41 cellular contexts compared by ENCODE assay signal in the genomic region with DNA sequence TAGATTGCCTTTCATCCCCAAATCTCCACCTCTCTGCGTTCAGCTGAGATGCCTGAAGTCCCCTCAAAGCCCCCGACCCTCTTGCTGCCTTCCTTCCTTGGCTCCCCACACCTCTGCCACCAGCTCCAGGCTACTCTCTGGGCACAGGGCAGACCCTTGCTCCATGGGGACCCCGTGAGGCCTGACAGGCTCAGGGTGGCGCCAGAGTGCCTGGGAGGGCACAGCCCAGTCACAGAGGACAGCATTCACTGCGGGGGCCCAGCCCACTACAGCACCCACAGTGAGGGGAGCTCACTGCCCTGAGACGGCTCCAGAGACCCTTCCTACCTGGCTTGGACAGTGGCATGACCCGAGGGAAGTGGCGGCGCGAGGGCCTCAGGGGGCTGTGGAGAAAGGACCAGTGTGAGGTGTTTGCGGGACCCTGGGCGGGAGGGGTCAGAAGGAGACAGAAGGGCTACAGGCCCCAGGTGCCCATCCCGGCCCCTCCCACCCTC. TPM values are rescaled to one million over a fixed set of nuclear protein-coding genes. Genes with fewer than 3 reads are reported as not detected.
"Had no signal": no experiment of that assay in that cellular context is flagged by ENCODE, and none has a peak within 500 bp of the region (broad histone marks: within the 10 kb centered on the region; RNA-seq: fewer than 3 reads in every experiment).

No MANE protein-coding gene starts in this region.

- H3K27ac Mint-ChIP-seq: activated naive CD4-positive, alpha-beta T cell treated with anti-CD3 and anti-CD28 coated beads for 36 hours; activated T-cell treated with anti-CD3 and anti-CD28 coated beads, Interleukin-2, amount 50 U/mL, for 72 hours; nephron; stimulated activated naive B cell treated with anti-CD40 and anti-IgM and Interleukin-4, amounts not matched to agents 10 μg/mL and 1 μg/mL and 100 μg/mL, for 72 hours; T-helper 1 cell treated with Interleukin-12 subunit alpha and Interleukin-12 subunit beta and Interleukin-4 antibody, amounts not matched to agents 30 μg/mL and 1 μg/mL, for 36 hours had no signal

- H3K4me3 Mint-ChIP-seq: activated naive CD4-positive, alpha-beta T cell treated with anti-CD3 and anti-CD28 coated beads for 36 hours; activated T-cell treated with anti-CD3 and anti-CD28 coated beads, Interleukin-2, amount 50 U/mL, for 72 hours; nephron; stimulated activated naive B cell treated with anti-CD40 and anti-IgM and Interleukin-4, amounts not matched to agents 10 μg/mL and 1 μg/mL and 100 μg/mL, for 72 hours; T-helper 1 cell treated with Interleukin-12 subunit alpha and Interleukin-12 subunit beta and Interleukin-4 antibody, amounts not matched to agents 30 μg/mL and 1 μg/mL, for 36 hours had no signal

- H3K9me3 Mint-ChIP-seq: activated naive CD4-positive, alpha-beta T cell treated with anti-CD3 and anti-CD28 coated beads for 36 hours; activated T-cell treated with anti-CD3 and anti-CD28 coated beads, Interleukin-2, amount 50 U/mL, for 72 hours; nephron; stimulated activated naive B cell treated with anti-CD40 and anti-IgM and Interleukin-4, amounts not matched to agents 10 μg/mL and 1 μg/mL and 100 μg/mL, for 72 hours; T-helper 1 cell treated with Interleukin-12 subunit alpha and Interleukin-12 subunit beta and Interleukin-4 antibody, amounts not matched to agents 30 μg/mL and 1 μg/mL, for 36 hours had no signal

- H3K4me1 Mint-ChIP-seq: nephron; stimulated activated naive B cell treated with anti-CD40 and anti-IgM and Interleukin-4, amounts not matched to agents 10 μg/mL and 1 μg/mL and 100 μg/mL, for 72 hours had no signal

- ATAC-seq: activated T-cell treated with anti-CD3 and anti-CD28 coated beads, Interleukin-2, amount 50 U/mL, for 72 hours; foreskin keratinocyte; heart right ventricle; left cardiac atrium; left ventricle myocardium superior; mucosa of descending colon had no signal

- H3K36me3 Mint-ChIP-seq: stimulated activated naive B cell treated with anti-CD40 and anti-IgM and Interleukin-4, amounts not matched to agents 10 μg/mL and 1 μg/mL and 100 μg/mL, for 72 hours had no signal

- H3K27me3 ChIP-seq: brain microvascular endothelial cell, foreskin keratinocyte, ovary, sigmoid colon, stomach, thyroid gland, upper lobe of left lung, vagina had no signal

- H3K36me3 ChIP-seq: brain microvascular endothelial cell, esophagus muscularis mucosa, heart right ventricle, ovary, prostate gland, sigmoid colon, stomach, thyroid gland, upper lobe of left lung, vagina had no signal

- H3K4me1 ChIP-seq: esophagus muscularis mucosa, foreskin keratinocyte, heart right ventricle, prostate gland, stomach, thyroid gland, upper lobe of left lung, vagina had no signal

- DNase-seq: activated CD4-positive, alpha-beta T cell treated with anti-CD3 and anti-CD28 coated beads for 1 hour; activated CD4-positive, alpha-beta T cell treated with anti-CD3 and anti-CD28 coated beads, Interleukin-2, amount 50 U/mL, for 1 hour; activated effector memory CD4-positive, alpha-beta T cell treated with anti-CD3 and anti-CD28 coated beads, Interleukin-2, amount 50 U/mL, for 16 hours; activated naive CD4-positive, alpha-beta T cell treated with anti-CD3 and anti-CD28 coated beads for 36 hours; activated T-cell treated with anti-CD3 and anti-CD28 coated beads for 4 hours; activated T-cell treated with anti-CD3 and anti-CD28 coated beads, Interleukin-2, amount 50 U/mL, for 72 hours; amniotic stem cell; brain microvascular endothelial cell; cortex of kidney; foreskin keratinocyte; heart right ventricle; islet precursor cell; left cardiac atrium; left ventricle myocardium superior; mucosa of descending colon; ovary; retina; sigmoid colon; small intestine; stimulated activated CD4-positive, alpha-beta T cell treated with anti-CD3 and anti-CD28 coated beads, Interleukin-1b, Interleukin-23, amount 100 ng/mL, for 48 hours; stimulated activated CD4-positive, alpha-beta T cell treated with anti-CD3 and anti-CD28 coated beads, Interleukin-4, amount 100 ng/mL, for 4 hours; stimulated activated CD8-positive, alpha-beta memory T cell treated with anti-CD3 and anti-CD28 coated beads, Interleukin-4, amount 100 ng/mL, for 48 hours; stimulated activated naive B cell treated with anti-CD40 and anti-IgM and Interleukin-4, amounts not matched to agents 10 μg/mL and 1 μg/mL and 100 μg/mL, for 72 hours; stomach; SW 1271; T1000; thyroid gland; WERI-Rb-1 had no signal

- H3K9me3 ChIP-seq: esophagus muscularis mucosa, heart right ventricle, mucosa of descending colon, ovary, prostate gland, sigmoid colon, stomach, thyroid gland, upper lobe of left lung, vagina had no signal

- FAIRE-seq: astrocyte, small intestine had no signal

- H3K4me3 ChIP-seq: esophagus muscularis mucosa, heart right ventricle, mucosa of descending colon, ovary, prostate gland, sigmoid colon, stomach, thyroid gland, upper lobe of left lung, vagina had no signal

- H3K27ac ChIP-seq: brain microvascular endothelial cell, esophagus muscularis mucosa, foreskin keratinocyte, heart right ventricle, ovary, prostate gland, sigmoid colon, stomach, thyroid gland, upper lobe of left lung, vagina, WERI-Rb-1 had no signal

RNA-seq across cellular contexts. Expression of gene AQP12A, which starts 51.0 kb away (rescaled TPM):
- total RNA-seq: activated naive CD4-positive, alpha-beta T cell treated with anti-CD3 and anti-CD28 coated beads for 36 hours; activated T-cell treated with anti-CD3 and anti-CD28 coated beads, Interleukin-2, amount 50 U/mL, for 72 hours; astrocyte; cardiac septum; chondrocyte; esophagus muscularis mucosa; foreskin keratinocyte; glomerular endothelial cell; heart right ventricle; left cardiac atrium; left ventricle myocardium superior; lung microvascular endothelial cell; mesenteric fat pad; myocyte; ovary; prostate gland; sigmoid colon; stomach; thyroid gland; upper lobe of left lung; vagina had no signal
- polyA plus RNA-seq: foreskin keratinocyte, heart right ventricle, ovary, stomach had no signal

RNA-seq across cellular contexts. Expression of gene AQP12B, which starts 60.0 kb away (rescaled TPM):
- total RNA-seq: activated naive CD4-positive, alpha-beta T cell treated with anti-CD3 and anti-CD28 coated beads for 36 hours; activated T-cell treated with anti-CD3 and anti-CD28 coated beads, Interleukin-2, amount 50 U/mL, for 72 hours; astrocyte; cardiac septum; chondrocyte; esophagus muscularis mucosa; foreskin keratinocyte; glomerular endothelial cell; heart right ventricle; left cardiac atrium; left ventricle myocardium superior; lung microvascular endothelial cell; mesenteric fat pad; myocyte; prostate gland; sigmoid colon; upper lobe of left lung; vagina had no signal
- polyA plus RNA-seq: foreskin keratinocyte, ovary had no signal
